ENCODE assay signal across 14 cellular contexts in the genomic region with DNA sequence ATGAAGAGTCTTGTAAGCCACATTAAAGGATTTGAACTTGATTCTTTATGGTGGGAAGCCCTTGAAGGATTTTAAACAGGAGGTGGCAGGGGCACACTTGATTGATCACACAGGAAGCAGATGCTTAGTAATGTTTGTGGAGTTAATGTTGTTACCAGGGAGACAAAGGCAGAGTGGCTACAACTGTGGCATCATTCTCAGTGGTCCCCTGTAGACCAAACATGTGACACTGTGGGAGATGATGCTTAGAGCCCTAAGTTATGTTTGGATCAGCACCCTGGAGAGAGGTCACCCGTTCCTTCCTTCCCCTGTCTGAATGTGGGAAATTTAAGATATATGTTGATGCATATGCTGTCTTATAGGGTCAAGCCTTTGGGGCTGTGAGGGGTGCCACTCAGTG. TPM values are rescaled to one million over a fixed set of nuclear protein-coding genes. Genes with fewer than 3 reads are reported as not detected.
A peak's percentile ranks its signal among the peaks of the same experiment; 100 is the strongest.
DNase-seq lines count a peak whose midpoint lies in the region; ATAC-seq, FAIRE-seq and TF ChIP-seq lines count a peak whose summit lies in the region.
"Had no signal": no experiment of that assay in that cellular context is flagged by ENCODE, and none has a peak within 500 bp of the region (broad histone marks: within the 10 kb centered on the region; RNA-seq: fewer than 3 reads in every experiment).

No MANE protein-coding gene starts in this region.

- H3K9me3 ChIP-seq in upper lobe of right lung (no peaks in the 10 kb centered on the region), small intestine (ENCODE audit: control insufficient read depth, low read depth) (no peaks in the 10 kb centered on the region)
- H3K9me3 ChIP-seq: psoas muscle had no signal

- H3K4me1 ChIP-seq in upper lobe of right lung (peaks cover 28% of the 10 kb centered on the region), small intestine (ENCODE audit: control insufficient read depth in 2 of 2, insufficient read depth in 1 of 2, low read depth in 1 of 2, low read length in 1 of 2) (peaks cover 0 to 4% of the 10 kb centered on the region in 2 donors)
- H3K4me1 ChIP-seq: psoas muscle had no signal

- 36 to 53% (median 38%) methylated on average over 1 of the region's 1 CpG for WGBS in small intestine, 3 donors

- TF ChIP-seq CTCF in fibroblast of mammary gland (conservative IDR thresholded peaks at IDR 0.05; ENCODE audit: control insufficient read depth, insufficient read depth, low read depth, low read length) (no peak), upper lobe of right lung (IDR thresholded peaks at IDR 0.05) (no peak), Calu3 (IDR thresholded peaks at IDR 0.05; ENCODE audit: unreplicated experiment) (no peak)

- H3K9me3 Mint-ChIP-seq in Calu3 (ENCODE audit: low read depth, unreplicated experiment), result no peaks in the 10 kb centered on the region

- peaks cover 19% of the 10 kb centered on the region for H3K4me1 Mint-ChIP-seq in Calu3 (ENCODE audit: low read depth, unreplicated experiment)

- H3K27ac Mint-ChIP-seq in Calu3 (ENCODE audit: unreplicated experiment), result no peak overlapping the region

- H3K27ac ChIP-seq in upper lobe of right lung (no peak overlapping the region), small intestine (ENCODE audit: low read depth in 1 of 2, low read length in 1 of 2) (no peak overlapping the region)
- H3K27ac ChIP-seq: psoas muscle had no signal

- H3K4me3 ChIP-seq in fibroblast of mammary gland (ENCODE audit: control insufficient read depth, low read depth, low read length), result no peak overlapping the region
- H3K4me3 ChIP-seq in upper lobe of right lung, result no peak overlapping the region
- no peak overlapping the region for H3K4me3 ChIP-seq in small intestine (ENCODE audit: low read depth in 1 of 2, low read length in 2 of 2)
- H3K4me3 ChIP-seq: psoas muscle had no signal

- CTCF ChIA-PET in Calu3 (lab: Charles Lee), result interaction anchor here (1.3 kb wide), 1 partner anchor 9 kb away, joined by 4 read pairs; no protein-coding TSS in a partner anchor

- no peak for FAIRE-seq in small intestine (lab: Jason Lieb, UNC)
- FAIRE-seq: TTC549 had no signal

- H3K36me3 ChIP-seq in upper lobe of right lung (peaks cover 14% of the 10 kb centered on the region), small intestine (ENCODE audit: control insufficient read depth in 2 of 2, insufficient read depth in 2 of 2, low read length in 2 of 2) (peaks cover 0 to 2% of the 10 kb centered on the region in 2 donors)

- intact Hi-C loops in upper lobe of right lung (cut with DNase I), result loop anchor here (10.0 kb wide), 1 partner anchor 54 kb away; no protein-coding TSS in a partner anchor
- intact Hi-C loops in Calu3 (cut with micrococcal nuclease; ENCODE audit: unreplicated experiment), result no loop called here

- no peak overlapping the region for H3K4me3 Mint-ChIP-seq in Calu3 (ENCODE audit: low read depth, unreplicated experiment)

- BruUV-seq in Calu3 (replicated peaks; lab: Mats Ljungman, UMichigan), result no TSS peak

- no peaks in the 10 kb centered on the region for H3K36me3 Mint-ChIP-seq in Calu3 (ENCODE audit: insufficient read depth, unreplicated experiment)

- H3K27me3 ChIP-seq in upper lobe of right lung, result no peaks in the 10 kb centered on the region
- H3K27me3 ChIP-seq in small intestine (ENCODE audit: control insufficient read depth in 2 of 2, insufficient read depth in 2 of 2, low read length in 2 of 2), result no peaks in the 10 kb centered on the region

- no peaks in the 10 kb centered on the region for H3K27me3 Mint-ChIP-seq in Calu3 (ENCODE audit: unreplicated experiment)

- DNase-seq in stimulated activated naive CD4-positive, alpha-beta T cell (lab: John Stamatoyannopoulos, UW), result peak in 4 of 6 experiments; percentile 2 to 53 (median 38)
- DNase-seq in stimulated activated naive CD4-positive, alpha-beta T cell treated with Interleukin-2 at 50 U/mL for 16 hours (lab: John Stamatoyannopoulos, UW), result no peak
- DNase-seq in NCI-H510A treated with DMSO at 0.1 percent for 48 hours (lab: John Stamatoyannopoulos, UW) (peak; percentile 69), fibroblast of mammary gland (ENCODE audit: low read depth) (peak; percentile 9), upper lobe of right lung (no peak), Calu3 (no peak), small intestine (no peak)
- DNase-seq: amniotic stem cell, EL, erythroblast, left colon, psoas muscle had no signal

- peak; percentile 34 for ATAC-seq in upper lobe of right lung
- ATAC-seq in HG03565 (IDR thresholded peaks at IDR 0.05; ENCODE audit: unreplicated experiment), result no peak
- ATAC-seq: left colon, psoas muscle had no signal

RNA-seq across cellular contexts. Expression of gene EIF2S2, which starts 53.2 kb away (rescaled TPM):
- 54.4 TPM for total RNA-seq in upper lobe of right lung
- total RNA-seq in Calu3 (2022), result 173 and 179 TPM in 2 replicates
- 10 to 100 TPM; 41.4 to 93.5 (median 62.7) TPM for polyA plus RNA-seq in small intestine

Comparison
In these comparisons a context has a peak if more than half of its experiments do, and no peak if none do; other contexts are left out.
1. DNase-seq: peak in stimulated activated naive CD4-positive, alpha-beta T cell (4 of 6), NCI-H510A treated with DMSO at 0.1 percent for 48 hours (single experiment) and fibroblast of mammary gland (single experiment); none in stimulated activated naive CD4-positive, alpha-beta T cell treated with Interleukin-2 at 50 U/mL for 16 hours (single experiment), upper lobe of right lung (single experiment), Calu3 (single experiment) and small intestine (single experiment).